8 cellular contexts compared by ENCODE assay signal in genomic region chr4:25377572-25377882, GRCh38. TPM values are rescaled to one million over a fixed set of nuclear protein-coding genes. Genes with fewer than 3 reads are reported as not detected.
DNase-seq lines count a peak whose midpoint lies in the region; ATAC-seq and TF ChIP-seq lines count a peak whose summit lies in the region.

No MANE protein-coding gene starts in this region.

- H3K27me3 Mint-ChIP-seq in CD8-positive, alpha-beta T cell (ENCODE audit: low read depth) = no peaks in the 10 kb centered on the region

- H3K4me3 ChIP-seq in CD8-positive, alpha-beta T cell (ENCODE audit: low read depth, low read length) = peak overlapping the region; percentile 89
- H3K4me3 ChIP-seq in fibroblast of the aortic adventitia (ENCODE audit: low read depth, low read length) (peak overlapping the region; percentile 93), skeletal muscle satellite cell (ENCODE audit: low read length) (peak overlapping the region; percentile 99)

- peaks cover 21% of the 10 kb centered on the region for H3K4me1 ChIP-seq in CD8-positive, alpha-beta T cell (ENCODE audit: insufficient read depth, low read length)
- H3K4me1 ChIP-seq in skeletal muscle satellite cell (ENCODE audit: control insufficient read depth, insufficient read depth, low read length) = peaks cover 13% of the 10 kb centered on the region

- no peak for DNase-seq in CD8-positive, alpha-beta T cell
- DNase-seq in RWPE1 (ENCODE audit: low spot score) (no peak), fibroblast of the aortic adventitia (ENCODE audit: low read depth) (peak; percentile 16), foreskin melanocyte (no peak)
- no peak for DNase-seq in activated CD4-positive, alpha-beta T cell treated with anti-CD3 and anti-CD28 coated beads for 1 hour
- no peak for DNase-seq in activated CD8-positive, alpha-beta memory T cell treated with anti-CD3 and anti-CD28 coated beads for 24 hours

- H3K9ac ChIP-seq in skeletal muscle satellite cell (ENCODE audit: low read depth, low read length) = peak overlapping the region; percentile 91

- no peaks in the 10 kb centered on the region for H3K9me3 ChIP-seq in CD8-positive, alpha-beta T cell (ENCODE audit: low read length)
- H3K9me3 ChIP-seq in skeletal muscle satellite cell (replicated peaks; ENCODE audit: low read length) = no peaks in the 10 kb centered on the region

- H3K27me3 ChIP-seq in CD8-positive, alpha-beta T cell (ENCODE audit: insufficient read depth, low read length) = no peaks in the 10 kb centered on the region
- H3K27me3 ChIP-seq in skeletal muscle satellite cell (ENCODE audit: control insufficient read depth, insufficient read depth, low read length) = no peaks in the 10 kb centered on the region

- H3K4me1 Mint-ChIP-seq in CD8-positive, alpha-beta T cell (ENCODE audit: low read depth) = peaks cover 16% of the 10 kb centered on the region

- ATAC-seq in CD8-positive, alpha-beta T cell = no peak
- ATAC-seq in GM21723 (IDR thresholded peaks at IDR 0.05; ENCODE audit: unreplicated experiment) = peak; percentile 19

- H3K9me3 Mint-ChIP-seq in CD8-positive, alpha-beta T cell = no peaks in the 10 kb centered on the region

- H3K36me3 ChIP-seq in CD8-positive, alpha-beta T cell (ENCODE audit: insufficient read depth, low read length) = peaks cover 4% of the 10 kb centered on the region
- H3K36me3 ChIP-seq in skeletal muscle satellite cell (ENCODE audit: insufficient read depth, low read length) = peaks cover 9% of the 10 kb centered on the region

- H3K27ac Mint-ChIP-seq in CD8-positive, alpha-beta T cell = peak overlapping the region; percentile 90

- H3K36me3 Mint-ChIP-seq in CD8-positive, alpha-beta T cell = peaks cover 21% of the 10 kb centered on the region

- peak overlapping the region; percentile 84 for H3K4me2 ChIP-seq in skeletal muscle satellite cell (ENCODE audit: low read length)

- no peak for TF ChIP-seq CTCF in CD8-positive, alpha-beta T cell (IDR thresholded peaks at IDR 0.05)
- TF ChIP-seq CTCF in RWPE1 (conservative IDR thresholded peaks at IDR 0.05; ENCODE audit: low read depth) = no peak
- no peak for TF ChIP-seq CTCF in fibroblast of the aortic adventitia (IDR thresholded peaks at IDR 0.05; ENCODE audit: insufficient read depth, low read length)

- POLR2A ChIA-PET in CD8-positive, alpha-beta T cell (lab: Charles Lee) = interaction anchor here (1.3 to 2.4 kb wide), 2 partner anchors 10 to 65 kb away, joined by 4 to 10 read pairs; partner anchors contain the start of gene ZCCHC4
- POLR2A ChIA-PET in RWPE1 (lab: Yijun Ruan, JAX; ENCODE audit: low non-redundant PET) = no interaction called here

- CTCF ChIA-PET in CD8-positive, alpha-beta T cell (lab: Charles Lee) = interaction anchor here (1.2 to 1.8 kb wide), 2 partner anchors 10 to 65 kb away, joined by 4 to 7 read pairs; partner anchors contain the start of gene ZCCHC4
- CTCF ChIA-PET in RWPE1 (lab: Yijun Ruan, JAX) = interaction anchor here (0.5 to 0.7 kb wide), 2 partner anchors 18 to 35 kb away, joined by 3 to 4 read pairs; no protein-coding TSS in a partner anchor

- intact Hi-C loops in CD8-positive, alpha-beta T cell (cut with DNase I, micrococcal nuclease) = loop anchor here (1.0 to 5.0 kb wide), 13 partner anchors 65 to 1483 kb away; partner anchors contain the start of genes PI4K2B (in 2 of the 2), SEL1L3 (in 2 of the 2), SEPSECS (in 2 of the 2) and ZCCHC4 (in 2 of the 2)

- no peak overlapping the region for H3K4me3 Mint-ChIP-seq in CD8-positive, alpha-beta T cell

- H3K27ac ChIP-seq in CD8-positive, alpha-beta T cell (ENCODE audit: low read depth, low read length) = peak overlapping the region; percentile 64
- peak overlapping the region; percentile 88 for H3K27ac ChIP-seq in RWPE1

RNA-seq across cellular contexts. Expression of gene ANAPC4, which starts 0.5 kb away (rescaled TPM):
- total RNA-seq in CD8-positive, alpha-beta T cell = 10 to 100 TPM; 28.0 to 30.5 TPM
- total RNA-seq in fibroblast of the aortic adventitia (ENCODE audit: low replicate concordance) = 30.7 and 35.2 TPM in 2 replicates
- 23.6 and 24.3 TPM in 2 replicates for total RNA-seq in skeletal muscle satellite cell (2012; rRNA removed)
